Comparison of ENCODE assay signal across 1 cellular context in the genomic region with DNA sequence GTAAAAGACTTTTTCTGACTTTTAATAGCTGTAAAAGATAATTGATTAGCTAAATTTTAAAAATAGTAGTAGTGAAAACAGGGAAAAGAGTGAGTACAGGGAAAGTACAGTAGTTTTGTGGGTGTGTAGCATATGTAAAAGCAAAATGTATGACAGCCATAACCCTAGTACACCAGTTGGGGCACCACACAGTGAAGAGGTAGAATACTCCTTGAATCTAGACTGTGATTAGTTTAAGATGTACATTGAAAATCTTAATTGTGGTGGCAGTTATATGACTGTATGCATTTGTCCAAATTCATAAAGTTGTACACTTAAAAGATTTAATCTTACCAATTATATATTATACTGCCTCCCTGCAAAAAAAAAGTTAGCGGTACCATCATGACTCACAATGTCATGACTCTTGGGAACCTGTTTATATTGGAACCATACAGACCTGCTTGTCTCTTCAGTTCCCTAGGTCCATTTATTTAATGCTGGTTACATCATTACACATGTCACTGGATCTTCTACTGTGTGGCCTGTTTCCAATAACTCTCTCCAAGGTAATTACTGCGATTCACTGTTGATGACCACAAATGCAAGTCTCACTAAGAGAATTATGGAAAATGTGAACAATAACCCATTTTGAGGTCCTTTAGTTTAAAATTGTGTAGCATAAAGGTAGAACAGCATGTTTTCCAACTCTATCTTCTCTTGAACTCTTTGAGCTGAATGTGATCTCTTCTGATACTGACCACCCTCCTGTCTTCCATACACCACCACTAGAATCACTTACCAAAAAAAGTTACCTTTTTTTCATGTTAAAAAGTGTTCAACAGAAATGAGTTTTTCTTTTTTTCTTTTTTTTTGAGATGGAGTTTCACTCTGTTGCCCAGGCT.
TF ChIP-seq lines count a peak whose summit lies in the region.

No MANE protein-coding gene starts in this region.

TF ChIP-seq in endothelial cell of umbilical vein, 7 proteins besides CTCF, POLR2A, EP300 and RAD21:
- TF ChIP-seq FOS (IDR thresholded peaks at IDR 0.05; ENCODE audit: borderline replicate concordance, insufficient read depth, low read length) = no peak
- no peak for TF ChIP-seq MYC (IDR thresholded peaks at IDR 0.05; ENCODE audit: low read depth, low read length)
- no peak for TF ChIP-seq EZH2 (IDR thresholded peaks at IDR 0.05; ENCODE audit: borderline replicate concordance, low read depth, low read length, severe bottlenecking)
- no peak for TF ChIP-seq GATA2 (IDR thresholded peaks at IDR 0.05; ENCODE audit: insufficient read depth, insufficient read length, low read depth, low read length)
- no peak for TF ChIP-seq POLR2AphosphoS5 (IDR thresholded peaks at IDR 0.05; ENCODE audit: insufficient read depth, low read depth, low read length)
